ENCODE assay signal across 17 cellular contexts in genomic region chr14:23162800-23163199, GRCh38. TPM values are rescaled to one million over a fixed set of nuclear protein-coding genes. Genes with fewer than 3 reads are reported as not detected.
DNase-seq lines count a peak whose midpoint lies in the region; ATAC-seq and TF ChIP-seq lines count a peak whose summit lies in the region.
"Had no signal": no experiment of that assay in that cellular context is flagged by ENCODE, and none has a peak within 500 bp of the region (broad histone marks: within the 10 kb centered on the region; RNA-seq: fewer than 3 reads in every experiment).

No MANE protein-coding gene starts in this region.

- no peaks in the 10 kb centered on the region for H3K36me3 Mint-ChIP-seq in CD4-positive, alpha-beta T cell (ENCODE audit: low read depth)
- H3K36me3 Mint-ChIP-seq in WTC11 = peaks cover 59% of the 10 kb centered on the region
- H3K36me3 Mint-ChIP-seq in naive thymus-derived CD4-positive, alpha-beta T cell = peaks cover 0 to 11% (median 0%) of the 10 kb centered on the region in 5 donors
- no peaks in the 10 kb centered on the region for H3K36me3 Mint-ChIP-seq in immature natural killer cell
- H3K36me3 Mint-ChIP-seq: stimulated activated memory B cell treated with anti-CD40 and anti-IgM and Interleukin-4, amounts not matched to agents 10 μg/mL and 1 μg/mL and 100 μg/mL, for 72 hours had no signal

- H3K4me1 Mint-ChIP-seq in CD4-positive, alpha-beta T cell (ENCODE audit: low read depth) = peaks cover 14% of the 10 kb centered on the region
- H3K4me1 Mint-ChIP-seq in WTC11 (peaks cover 50% of the 10 kb centered on the region), immature natural killer cell (peaks cover 0 to 20% of the 10 kb centered on the region in 2 donors)
- peaks cover 3 to 46% (median 23%) of the 10 kb centered on the region in 7 donors for H3K4me1 Mint-ChIP-seq in naive thymus-derived CD4-positive, alpha-beta T cell
- H3K4me1 Mint-ChIP-seq: stimulated activated memory B cell treated with anti-CD40 and anti-IgM and Interleukin-4, amounts not matched to agents 10 μg/mL and 1 μg/mL and 100 μg/mL, for 72 hours had no signal

- H3K27me3 ChIP-seq in CD4-positive, alpha-beta T cell (ENCODE audit: control insufficient read depth, insufficient read depth, low read length) = no peaks in the 10 kb centered on the region
- H3K27me3 ChIP-seq in naive thymus-derived CD4-positive, alpha-beta T cell (ENCODE audit: control insufficient read depth in 2 of 2, insufficient read depth in 2 of 2, low read length in 2 of 2) = no peaks in the 10 kb centered on the region
- H3K27me3 ChIP-seq: cardiac muscle cell had no signal

- CTCF ChIA-PET in CD4-positive, alpha-beta T cell (lab: Charles Lee) = no interaction called here
- CTCF ChIA-PET in WTC11 (lab: Charles Lee) = interaction anchor here (0.7 to 6.2 kb wide), 5 partner anchors 13 to 748 kb away, joined by 4 to 49 read pairs (median 8); no protein-coding TSS in a partner anchor
- CTCF ChIA-PET in naive thymus-derived CD4-positive, alpha-beta T cell (lab: Charles Lee) = interaction anchor here (0.5 to 1.4 kb wide), 5 partner anchors 14 to 925 kb away, joined by 3 to 4 read pairs (median 4); partner anchors contain the start of gene SLC7A8

- POLR2A ChIA-PET in CD4-positive, alpha-beta T cell (lab: Charles Lee) = no interaction called here
- POLR2A ChIA-PET in WTC11 (lab: Charles Lee) = interaction anchor here (0.7 to 2.0 kb wide), 3 partner anchors 11 to 217 kb away, joined by 3 to 10 read pairs (median 3); no protein-coding TSS in a partner anchor
- POLR2A ChIA-PET in naive thymus-derived CD4-positive, alpha-beta T cell (lab: Charles Lee) = interaction anchor here (1.2 to 2.3 kb wide), 3 partner anchors 9 to 68 kb away, joined by 3 to 13 read pairs (median 3); partner anchors contain the start of genes ACIN1 and C14orf119

- no peak overlapping the region for H3K27ac ChIP-seq in CD4-positive, alpha-beta T cell (ENCODE audit: low read depth, low read length)
- H3K27ac ChIP-seq in naive thymus-derived CD4-positive, alpha-beta T cell (ENCODE audit: low read depth, low read length) = no peak overlapping the region
- H3K27ac ChIP-seq: cardiac muscle cell had no signal

- H3K4me3 ChIP-seq in naive thymus-derived CD4-positive, alpha-beta T cell (ENCODE audit: low read length) = no peak overlapping the region
- H3K4me3 ChIP-seq: cardiac muscle cell had no signal

- peaks cover 0 to 19% of the 10 kb centered on the region in 2 donors for H3K4me1 ChIP-seq in naive thymus-derived CD4-positive, alpha-beta T cell (ENCODE audit: control insufficient read depth in 2 of 2, insufficient read depth in 2 of 2, low read length in 2 of 2)

- H3K4me3 Mint-ChIP-seq in CD4-positive, alpha-beta T cell = no peak overlapping the region
- H3K4me3 Mint-ChIP-seq in WTC11 = no peak overlapping the region
- peak overlapping the region in 5 of 10 donors; percentile 29 to 86 (median 62) for H3K4me3 Mint-ChIP-seq in naive thymus-derived CD4-positive, alpha-beta T cell
- H3K4me3 Mint-ChIP-seq in immature natural killer cell = peak overlapping the region in 1 of 5 donors; percentile 25
- H3K4me3 Mint-ChIP-seq: activated T-helper 1 cell treated with anti-CD3 and anti-CD28 coated beads, Interleukin-12 subunit alpha, Interleukin-12 subunit beta, Interleukin-2, Interleukin-4 antibody, amounts not matched to agents 30 ng/mL and 10 ng/mL and 1 ng/mL, durations not matched to agents 14 hours and 24 hours and 36 hours; stimulated activated memory B cell treated with anti-CD40 and anti-IgM and Interleukin-4, amounts not matched to agents 10 μg/mL and 1 μg/mL and 100 μg/mL, for 72 hours had no signal

- peak overlapping the region; percentile 2 for H3K27ac Mint-ChIP-seq in CD4-positive, alpha-beta T cell
- peak overlapping the region; percentile 97 for H3K27ac Mint-ChIP-seq in WTC11
- H3K27ac Mint-ChIP-seq in naive thymus-derived CD4-positive, alpha-beta T cell = peak overlapping the region in 7 of 9 donors; percentile 18 to 94 (median 76)
- H3K27ac Mint-ChIP-seq in immature natural killer cell = peak overlapping the region in 1 of 6 donors; percentile 1
- H3K27ac Mint-ChIP-seq: activated T-helper 1 cell treated with anti-CD3 and anti-CD28 coated beads, Interleukin-12 subunit alpha, Interleukin-12 subunit beta, Interleukin-2, Interleukin-4 antibody, amounts not matched to agents 30 ng/mL and 10 ng/mL and 1 ng/mL, durations not matched to agents 14 hours and 24 hours and 36 hours; stimulated activated memory B cell treated with anti-CD40 and anti-IgM and Interleukin-4, amounts not matched to agents 10 μg/mL and 1 μg/mL and 100 μg/mL, for 72 hours had no signal

- no peaks in the 10 kb centered on the region for H3K9me3 Mint-ChIP-seq in CD4-positive, alpha-beta T cell
- H3K9me3 Mint-ChIP-seq in WTC11 (no peaks in the 10 kb centered on the region), immature natural killer cell (no peaks in the 10 kb centered on the region)
- no peaks in the 10 kb centered on the region for H3K9me3 Mint-ChIP-seq in naive thymus-derived CD4-positive, alpha-beta T cell
- H3K9me3 Mint-ChIP-seq: activated T-helper 1 cell treated with anti-CD3 and anti-CD28 coated beads, Interleukin-12 subunit alpha, Interleukin-12 subunit beta, Interleukin-2, Interleukin-4 antibody, amounts not matched to agents 30 ng/mL and 10 ng/mL and 1 ng/mL, durations not matched to agents 14 hours and 24 hours and 36 hours; stimulated activated memory B cell treated with anti-CD40 and anti-IgM and Interleukin-4, amounts not matched to agents 10 μg/mL and 1 μg/mL and 100 μg/mL, for 72 hours had no signal

- intact Hi-C loops in CD4-positive, alpha-beta T cell (cut with DNase I, micrococcal nuclease) = no loop called here
- intact Hi-C loops in naive thymus-derived CD4-positive, alpha-beta T cell (cut with micrococcal nuclease) = loop anchor here in 1 of 2 donors (1.0 kb wide), 1 partner anchor 42 kb away; no protein-coding TSS in a partner anchor

- H3K36me3 ChIP-seq in naive thymus-derived CD4-positive, alpha-beta T cell (ENCODE audit: control insufficient read depth in 2 of 3, insufficient read depth in 3 of 3, low read length in 3 of 3) = no peaks in the 10 kb centered on the region
- H3K36me3 ChIP-seq: cardiac muscle cell had no signal

- no peak for ATAC-seq in CD4-positive, alpha-beta T cell (ENCODE audit: poor library complexity)
- ATAC-seq in WTC11 (no peak), GM19455 (IDR thresholded peaks at IDR 0.05; ENCODE audit: unreplicated experiment) (no peak)
- no peak for ATAC-seq in naive thymus-derived CD4-positive, alpha-beta T cell
- ATAC-seq: stimulated activated memory B cell treated with anti-CD40 and anti-IgM and Interleukin-4, amounts not matched to agents 10 μg/mL and 1 μg/mL and 100 μg/mL, for 72 hours had no signal

- H3K27me3 Mint-ChIP-seq in CD4-positive, alpha-beta T cell = no peaks in the 10 kb centered on the region
- H3K27me3 Mint-ChIP-seq in WTC11 (ENCODE audit: low read depth) (no peaks in the 10 kb centered on the region), immature natural killer cell (ENCODE audit: low read depth in 3 of 3) (peaks cover 2 to 11% (median 4%) of the 10 kb centered on the region in 3 donors)
- H3K27me3 Mint-ChIP-seq in naive thymus-derived CD4-positive, alpha-beta T cell = peaks cover 0 to 15% (median 0%) of the 10 kb centered on the region in 5 donors
- H3K27me3 Mint-ChIP-seq: stimulated activated memory B cell treated with anti-CD40 and anti-IgM and Interleukin-4, amounts not matched to agents 10 μg/mL and 1 μg/mL and 100 μg/mL, for 72 hours had no signal

- TF ChIP-seq CTCF in CD4-positive, alpha-beta T cell (IDR thresholded peaks at IDR 0.05) = no peak
- no peak for TF ChIP-seq CTCF in WTC11 (IDR thresholded peaks at IDR 0.05)

- peak; percentile 42 for DNase-seq in Ammon's horn (ENCODE audit: low spot score)
- no peak for DNase-seq in CD4-positive, alpha-beta T cell
- no peak for DNase-seq in WTC11 (ENCODE audit: low spot score)
- no peak for DNase-seq in naive thymus-derived CD4-positive, alpha-beta T cell
- DNase-seq in stimulated activated CD4-positive, alpha-beta T cell treated with anti-CD3 and anti-CD28 coated beads, Interleukin-4, amount 100 ng/mL, for 1 hour = no peak
- DNase-seq in immature natural killer cell = no peak
- DNase-seq in MV-4-11 (lab: John Stamatoyannopoulos, UW) = no peak
- DNase-seq: Karpas-422, NCI-H1105 treated with DMSO at 0.1 percent for 48 hours, NCI-H2107, NCI-H510A, trophoblast cell had no signal

- H3K9me3 ChIP-seq in CD4-positive, alpha-beta T cell (ENCODE audit: control insufficient read depth, low read length) = no peaks in the 10 kb centered on the region
- H3K9me3 ChIP-seq in naive thymus-derived CD4-positive, alpha-beta T cell (ENCODE audit: control insufficient read depth in 2 of 3, low read length in 3 of 3) = no peaks in the 10 kb centered on the region

TF ChIP-seq in WTC11, 78 proteins besides CTCF, POLR2A, EP300 and RAD21 (continues in another document):
- TF ChIP-seq ETV6 (CRISPR knock-in tag; IDR thresholded peaks at IDR 0.05) (no peak), USF1 (CRISPR knock-in tag; IDR thresholded peaks at IDR 0.05) (no peak)

RNA-seq across cellular contexts. Expression of gene SLC7A8, which starts 20.7 kb away (rescaled TPM):
- under 1 TPM; 0.73 to 0.80 TPM for total RNA-seq in CD4-positive, alpha-beta T cell
- total RNA-seq in WTC11 (2021) = 200 to 207 TPM (median 201 TPM) in 3 replicates
- 1 to 10 TPM in 4 of 5 experiments, under 1 TPM in 1; 0.36 to 7.7 (median 2.5) TPM for total RNA-seq in naive thymus-derived CD4-positive, alpha-beta T cell
- polyA plus RNA-seq in naive thymus-derived CD4-positive, alpha-beta T cell = 1 to 10 TPM; 1.2 to 4.0 TPM
- under 1 TPM in 1 of 3 donors, not detected in 2; 0.45 TPM for polyA plus RNA-seq in immature natural killer cell
- total RNA-seq: activated T-helper 1 cell treated with anti-CD3 and anti-CD28 coated beads, Interleukin-12 subunit alpha, Interleukin-12 subunit beta, Interleukin-2, Interleukin-4 antibody, amounts not matched to agents 30 ng/mL and 10 ng/mL and 1 ng/mL, durations not matched to agents 14 hours and 24 hours and 36 hours had no signal

RNA-seq across cellular contexts. Expression of gene CEBPE, which starts 43.7 kb away (rescaled TPM):
- not detected for total RNA-seq in CD4-positive, alpha-beta T cell
- not detected in 3 replicates for total RNA-seq in WTC11 (2021)
- total RNA-seq in naive thymus-derived CD4-positive, alpha-beta T cell = 1 to 10 TPM in 3 of 5 experiments, under 1 TPM in 2; 0.19 to 1.7 (median 1.2) TPM
- polyA plus RNA-seq in naive thymus-derived CD4-positive, alpha-beta T cell = under 1 TPM; 0.60 to 0.65 TPM
- not detected for polyA plus RNA-seq in immature natural killer cell
- total RNA-seq: activated T-helper 1 cell treated with anti-CD3 and anti-CD28 coated beads, Interleukin-12 subunit alpha, Interleukin-12 subunit beta, Interleukin-2, Interleukin-4 antibody, amounts not matched to agents 30 ng/mL and 10 ng/mL and 1 ng/mL, durations not matched to agents 14 hours and 24 hours and 36 hours; cardiac muscle cell; frontal cortex had no signal
- polyA plus RNA-seq: cardiac muscle cell had no signal

RNA-seq across cellular contexts. Expression of gene CIROP, which starts 58.0 kb away (rescaled TPM):
- not detected for total RNA-seq in CD4-positive, alpha-beta T cell
- total RNA-seq in WTC11 (2021) = 0.07 to 0.11 TPM in 2 of 3 replicates, not detected in the other
- total RNA-seq in naive thymus-derived CD4-positive, alpha-beta T cell = not detected
- not detected for polyA plus RNA-seq in naive thymus-derived CD4-positive, alpha-beta T cell
- polyA plus RNA-seq in immature natural killer cell = not detected
- total RNA-seq: activated T-helper 1 cell treated with anti-CD3 and anti-CD28 coated beads, Interleukin-12 subunit alpha, Interleukin-12 subunit beta, Interleukin-2, Interleukin-4 antibody, amounts not matched to agents 30 ng/mL and 10 ng/mL and 1 ng/mL, durations not matched to agents 14 hours and 24 hours and 36 hours; frontal cortex had no signal
- polyA plus RNA-seq: cardiac muscle cell had no signal

Comparison
In these comparisons a context has a peak if more than half of its experiments do, and no peak if none do; other contexts are left out.
1. RNA of gene SLC7A8, which starts 20.7 kb away (total RNA-seq): 200 to 207 TPM in WTC11; 0.36 to 7.7 TPM in naive thymus-derived CD4-positive, alpha-beta T cell and 0.73 to 0.80 TPM in CD4-positive, alpha-beta T cell; every median in the first group is over 10 times any median in the second.